8 cellular contexts compared by ENCODE assay signal in the genomic region with DNA sequence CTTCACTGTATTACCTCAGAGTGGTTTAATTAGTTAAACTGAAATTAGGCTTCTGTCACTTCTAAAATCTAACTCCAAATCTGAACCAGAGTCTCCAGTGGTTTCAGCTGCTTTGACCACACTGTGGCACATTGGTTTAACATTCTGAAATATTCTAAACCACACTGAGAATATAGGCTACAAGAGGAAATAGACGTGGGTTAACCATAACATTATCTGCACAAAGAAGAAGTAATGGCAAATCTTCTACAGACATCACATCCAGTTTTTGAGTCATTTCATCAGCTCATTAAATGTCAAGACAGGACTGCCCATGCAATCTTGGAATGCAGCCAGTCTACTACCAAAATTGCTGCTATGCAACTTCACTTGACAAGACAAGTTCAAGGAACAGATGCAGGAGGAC.
DNase-seq lines count a peak whose midpoint lies in the region; ATAC-seq and TF ChIP-seq lines count a peak whose summit lies in the region.

No MANE protein-coding gene starts in this region.

- intact Hi-C loops in breast epithelium (cut with DNase I; ENCODE audit: low total_unique reads), result no loop called here

- DNase-seq in GDM1 (lab: John Stamatoyannopoulos, UW), result peak; percentile 4
- peak; percentile 29 for DNase-seq in HT-29 (ENCODE audit: low spot score)
- DNase-seq in breast epithelium (ENCODE audit: low spot score in 2 of 2), result peak in 1 of 2 donors; percentile 56
- DNase-seq in type B pancreatic cell (ENCODE audit: extremely low spot score, unreplicated experiment), result no peak
- no peak for DNase-seq in glutamatergic neuron
- no peak for DNase-seq in nucleus accumbens (lab: John Stamatoyannopoulos, UW)
- no peak for DNase-seq in NCI-H526 (lab: John Stamatoyannopoulos, UW)

- H3K9me3 ChIP-seq in breast epithelium, result no peaks in the 10 kb centered on the region

- TF ChIP-seq CTCF in breast epithelium (IDR thresholded peaks at IDR 0.05), result no peak
- no peak for TF ChIP-seq CTCF in type B pancreatic cell (conservative IDR thresholded peaks at IDR 0.05)
- no peak for TF ChIP-seq CTCF in glutamatergic neuron (IDR thresholded peaks at IDR 0.05; ENCODE audit: partially characterized antibody, unreplicated experiment)

- H3K36me3 ChIP-seq in breast epithelium, result no peaks in the 10 kb centered on the region

- H3K36me3 Mint-ChIP-seq in type B pancreatic cell, result peaks cover 40% of the 10 kb centered on the region
- H3K36me3 Mint-ChIP-seq in glutamatergic neuron (ENCODE audit: unreplicated experiment), result no peaks in the 10 kb centered on the region

- H3K27ac ChIP-seq in breast epithelium, result peak overlapping the region; percentile 11 to 83

- peak; percentile 66 for ATAC-seq in GM19455 (IDR thresholded peaks at IDR 0.05; ENCODE audit: unreplicated experiment)

- H3K4me3 Mint-ChIP-seq in type B pancreatic cell (no peak overlapping the region), glutamatergic neuron (ENCODE audit: unreplicated experiment) (no peak overlapping the region)

- peaks cover 7% of the 10 kb centered on the region for H3K4me1 Mint-ChIP-seq in type B pancreatic cell (ENCODE audit: unreplicated experiment)
- H3K4me1 Mint-ChIP-seq in glutamatergic neuron (ENCODE audit: low read depth, unreplicated experiment), result no peaks in the 10 kb centered on the region

- H3K4me1 ChIP-seq in breast epithelium, result peaks cover 0 to 11% of the 10 kb centered on the region in 2 donors

- H3K9me3 Mint-ChIP-seq in type B pancreatic cell, result no peaks in the 10 kb centered on the region
- H3K9me3 Mint-ChIP-seq in glutamatergic neuron (ENCODE audit: unreplicated experiment), result peaks cover 1% of the 10 kb centered on the region

- no peaks in the 10 kb centered on the region for H3K27me3 ChIP-seq in breast epithelium

- no peaks in the 10 kb centered on the region for H3K27me3 Mint-ChIP-seq in type B pancreatic cell
- H3K27me3 Mint-ChIP-seq in glutamatergic neuron (ENCODE audit: unreplicated experiment), result no peaks in the 10 kb centered on the region

- peak overlapping the region; percentile 24 for H3K27ac Mint-ChIP-seq in type B pancreatic cell
- no peak overlapping the region for H3K27ac Mint-ChIP-seq in glutamatergic neuron (ENCODE audit: unreplicated experiment)

- TF ChIP-seq POLR2A in breast epithelium (IDR thresholded peaks at IDR 0.05), result no peak

- H3K4me3 ChIP-seq in breast epithelium, result no peak overlapping the region

Comparison
In these comparisons a context has a peak if more than half of its experiments do, and no peak if none do; other contexts are left out.
1. DNase-seq: peak in GDM1 (single experiment) and HT-29 (single experiment); none in type B pancreatic cell (single experiment), glutamatergic neuron (single experiment), nucleus accumbens (0 of 56) and NCI-H526 (0 of 2).